9 cellular contexts compared by ENCODE assay signal in genomic region chr4:41921476-41921875, GRCh38.
"Had no signal": no experiment of that assay in that cellular context is flagged by ENCODE, and none has a peak within 500 bp of the region (broad histone marks: within the 10 kb centered on the region; RNA-seq: fewer than 3 reads in every experiment).

No MANE protein-coding gene starts in this region.

- H3K4me3 ChIP-seq: GM23248, HAP-1 had no signal

- FAIRE-seq: HepG2 had no signal

- H3K9ac ChIP-seq: GM23248 had no signal

- H3K4me1 Mint-ChIP-seq: IgD-negative memory B cell had no signal

- H3K27ac ChIP-seq: GM23248, HL-60 had no signal

- H2AFZ ChIP-seq: GM23248 had no signal

- H3K9me3 Mint-ChIP-seq: HFFc6 had no signal

- H3K4me3 Mint-ChIP-seq: HFFc6 had no signal

- H3K36me3 ChIP-seq: HAP-1 had no signal

- H3K27ac Mint-ChIP-seq: HFFc6 had no signal

- ATAC-seq: HCT116, HepG2 had no signal

- DNase-seq: GM23248, H7, HFFc6, KG1 had no signal
